In the genomic region with DNA sequence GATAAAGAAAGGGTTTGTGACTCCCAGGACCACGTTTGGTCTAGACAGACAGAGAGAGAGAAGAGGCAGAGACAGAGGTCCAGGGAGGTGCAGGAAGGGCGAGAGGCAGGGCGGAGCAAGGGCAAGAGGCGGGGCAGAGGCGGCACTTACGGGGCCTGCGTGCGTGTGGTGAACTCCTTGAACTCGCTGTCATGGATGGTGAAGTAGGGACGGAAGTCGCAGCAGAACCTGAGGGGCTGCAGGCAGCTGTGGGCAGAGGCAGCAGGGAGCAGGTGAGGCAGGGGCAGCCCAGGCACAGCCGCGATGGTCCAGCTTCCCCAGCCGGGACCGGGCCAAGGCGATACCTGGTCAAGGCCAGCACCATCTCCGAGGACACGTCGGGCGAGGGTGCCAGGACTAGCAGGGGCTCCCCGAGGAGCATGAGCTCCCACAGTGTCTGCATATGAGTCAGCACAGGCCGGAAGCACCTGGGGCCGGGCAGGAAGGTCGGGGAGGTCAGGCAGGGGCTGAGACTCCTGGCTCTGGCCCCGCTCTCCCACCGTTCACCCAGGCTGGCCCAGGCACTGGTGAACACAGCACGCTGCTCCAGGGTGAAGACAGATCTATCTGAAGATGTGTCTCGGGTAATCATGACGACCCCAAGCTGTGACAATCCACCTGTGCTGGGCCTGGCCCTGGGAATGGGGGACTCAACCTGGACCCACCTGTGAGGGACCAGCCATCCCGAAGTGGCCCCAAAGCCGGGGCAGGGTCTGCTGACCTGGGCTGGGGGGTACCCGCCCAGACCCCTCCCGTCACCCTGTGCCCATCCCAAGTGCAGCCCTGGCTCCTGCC, we compare ENCODE assay signal across 8 cellular contexts. TPM values are rescaled to one million over a fixed set of nuclear protein-coding genes. Genes with fewer than 3 reads are reported as not detected.
DNase-seq lines count a peak whose midpoint lies in the region; ATAC-seq, FAIRE-seq and TF ChIP-seq lines count a peak whose summit lies in the region.

No MANE protein-coding gene starts in this region.

- H3K27me3 ChIP-seq in GM06990 (replicated peaks; ENCODE audit: control insufficient read depth, insufficient read depth, low read length): no peaks in the 10 kb centered on the region

- peaks cover 0 to 24% of the 10 kb centered on the region in 2 donors for H3K4me1 ChIP-seq in kidney (ENCODE audit: control insufficient read depth in 1 of 2, insufficient read depth in 1 of 2, low read depth in 1 of 2, low read length in 2 of 2)

- intact Hi-C loops in kidney (cut with DNase I): no loop called here

- DNase-seq in GM06990 (ENCODE audit: extremely low read depth, insufficient read length) (peak; percentile 95), NAMALWA (ENCODE audit: low spot score) (peak; percentile 91), kidney (peak; percentile 80), cerebellum (ENCODE audit: low spot score) (no peak)
- peak; percentile 68 for DNase-seq in activated CD8-positive, alpha-beta memory T cell treated with anti-CD3 and anti-CD28 coated beads, Interleukin-2, amount 50 U/mL, for 4 hours
- peak; percentile 86 for DNase-seq in stimulated activated CD8-positive, alpha-beta memory T cell treated with anti-CD3 and anti-CD28 coated beads, Interleukin-4, amount 100 ng/mL, for 48 hours

- H3K27ac ChIP-seq in kidney (ENCODE audit: low read depth in 2 of 2, low read length in 2 of 2): no peak overlapping the region

- FAIRE-seq in kidney (lab: Jason Lieb, UNC): no peak

- TF ChIP-seq CTCF in GM06990 (IDR thresholded peaks at IDR 0.05; ENCODE audit: insufficient read depth, low read length, poor library complexity, severe bottlenecking) (no peak), kidney (IDR thresholded peaks at IDR 0.05; ENCODE audit: borderline replicate concordance, extremely low read depth, insufficient read depth) (no peak)

- ATAC-seq in GM21737 (IDR thresholded peaks at IDR 0.05; ENCODE audit: unreplicated experiment) (peak; percentile 71), HG03039 (IDR thresholded peaks at IDR 0.05; ENCODE audit: unreplicated experiment) (no peak)

- H3K4me3 ChIP-seq in GM06990 (replicated peaks; ENCODE audit: low read depth, low read length) (peak overlapping the region; percentile 61), kidney (ENCODE audit: low read length in 2 of 2) (peak overlapping the region in 1 of 2 donors; percentile 21)

- H3K9ac ChIP-seq in kidney (ENCODE audit: low read length in 2 of 2): no peak overlapping the region

- H3K36me3 ChIP-seq in GM06990 (ENCODE audit: control insufficient read depth, insufficient read depth, low read length): peaks cover 2% of the 10 kb centered on the region
- H3K36me3 ChIP-seq in kidney (ENCODE audit: control insufficient read depth in 1 of 2, insufficient read depth in 2 of 2, low read length in 2 of 2): no peaks in the 10 kb centered on the region

- H3K9me3 ChIP-seq in kidney (ENCODE audit: control insufficient read depth in 1 of 2, low read length in 2 of 2): no peaks in the 10 kb centered on the region

RNA-seq across cellular contexts. Expression of a gene that starts 7.2 kb away (rescaled TPM):
- total RNA-seq in kidney (383 TPM), cerebellum (102 TPM)
- polyA plus RNA-seq in kidney (ENCODE audit: insufficient read depth, low read depth, low replicate concordance): 128 TPM

RNA-seq across cellular contexts. Expression of a gene that starts 12.1 kb away (rescaled TPM):
- 16.7 TPM for total RNA-seq in kidney
- polyA plus RNA-seq in kidney (ENCODE audit: insufficient read depth, low read depth, low replicate concordance): 14.5 TPM
- total RNA-seq in cerebellum: 19.6 TPM

RNA-seq across cellular contexts. Expression of a gene that starts 28.5 kb away (rescaled TPM):
- total RNA-seq in kidney: 53.8 TPM
- 39.4 TPM for polyA plus RNA-seq in kidney (ENCODE audit: insufficient read depth, low read depth, low replicate concordance)
- 49.8 TPM for total RNA-seq in cerebellum

RNA-seq across cellular contexts. Expression of a gene that starts 44.5 kb away (rescaled TPM):
- 18.3 TPM for total RNA-seq in kidney
- polyA plus RNA-seq in kidney (ENCODE audit: insufficient read depth, low read depth, low replicate concordance): 11.4 TPM
- 8.4 TPM for total RNA-seq in cerebellum

RNA-seq across cellular contexts. Expression of a gene that starts 53.2 kb away (rescaled TPM):
- 15.9 TPM for total RNA-seq in kidney
- 13.4 TPM for polyA plus RNA-seq in kidney (ENCODE audit: insufficient read depth, low read depth, low replicate concordance)
- 6.1 TPM for total RNA-seq in cerebellum
